30 cellular contexts compared by ENCODE assay signal in the genomic region with DNA sequence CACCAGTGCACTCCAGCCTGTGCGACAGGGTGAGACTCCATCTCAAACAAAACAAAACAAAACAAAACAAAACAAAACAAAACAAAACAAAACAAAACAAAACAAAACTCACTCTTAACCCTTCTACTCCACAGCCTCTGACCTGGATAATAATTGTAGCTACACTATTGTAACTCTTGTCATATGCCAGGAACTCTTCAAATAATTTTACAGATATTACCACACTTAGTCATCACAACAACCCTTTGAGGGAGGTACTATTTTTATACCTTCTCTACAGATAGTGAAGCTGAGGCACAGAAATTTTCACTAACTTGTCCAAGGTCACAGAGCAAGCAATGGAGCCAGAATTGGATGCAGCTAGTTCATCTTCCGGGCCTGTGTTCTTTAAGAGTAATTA.
"Had no signal": no experiment of that assay in that cellular context is flagged by ENCODE, and none has a peak within 500 bp of the region (broad histone marks: within the 10 kb centered on the region; RNA-seq: fewer than 3 reads in every experiment).

No MANE protein-coding gene starts in this region.

- H3K4me1 ChIP-seq: Peyer's patch, SJSA1 had no signal

- H3K4me3 ChIP-seq: MG63, Peyer's patch, SJSA1 had no signal

- H3K27ac ChIP-seq: Peyer's patch, SJSA1 had no signal

- H3K9ac ChIP-seq: SK-N-SH had no signal

- H3K27me3 ChIP-seq: MG63, Peyer's patch, SJSA1 had no signal

- DNase-seq: Kasumi-1, MG63, NCI-H1048, NCI-H1092 treated with DMSO at 0.1 percent for 48 hours, NCI-H1105 treated with DMSO at 0.1 percent for 48 hours, NCI-H1417, NCI-H1436, NCI-H146, NCI-H1694, NCI-H187, NCI-H1930, NCI-H2029 treated with DMSO at 0.1 percent for 48 hours, NCI-H2081 treated with DMSO at 0.1 percent for 48 hours, NCI-H2107, NCI-H2171, NCI-H226, NCI-H446 treated with DMSO at 0.1 percent for 48 hours, NCI-H510A, NCI-H524, NCI-H526, NCI-H69, NCI-H748 treated with DMSO at 0.1 percent for 48 hours, NCI-H82, Peyer's patch, Right ventricle myocardium superior, RPMI8226, SHP77 treated with DMSO at 0.1 percent for 48 hours, SK-N-SH, SW 1271 had no signal

- H3K9me3 ChIP-seq: MG63, Peyer's patch, SJSA1, SK-N-SH had no signal

- H3K4me2 ChIP-seq: SK-N-SH had no signal

- H3K36me3 ChIP-seq: MG63, Peyer's patch, SJSA1 had no signal
